In genomic region chr19:15396436-15396835, GRCh38 we compare ENCODE assay signal across 27 cellular contexts. TPM values are rescaled to one million over a fixed set of nuclear protein-coding genes. Genes with fewer than 3 reads are reported as not detected.
DNase-seq lines count a peak whose midpoint lies in the region; ATAC-seq and TF ChIP-seq lines count a peak whose summit lies in the region.
"Had no signal": no experiment of that assay in that cellular context is flagged by ENCODE, and none has a peak within 500 bp of the region (broad histone marks: within the 10 kb centered on the region; RNA-seq: fewer than 3 reads in every experiment).

No MANE protein-coding gene starts in this region.

- BruUV-seq in A673 (replicated peaks; lab: Mats Ljungman, UMichigan) = no TSS peak

- peak overlapping the region; percentile 52 for H3K27ac Mint-ChIP-seq in activated T-helper 17 cell treated with anti-CD3 and anti-CD28 coated beads, Interleukin-2, amount 50 U/mL, for 72 hours
- peak overlapping the region; percentile 57 for H3K27ac Mint-ChIP-seq in stimulated activated memory B cell treated with anti-CD40 and anti-IgM and Interleukin-4, amounts not matched to agents 10 μg/mL and 1 μg/mL and 100 μg/mL, for 72 hours
- H3K27ac Mint-ChIP-seq: activated naive CD4-positive, alpha-beta T cell treated with anti-CD3 and anti-CD28 coated beads, Interleukin-2, amount 10 ng/mL, durations not matched to agents 7 days and 5 days; T-helper 17 cell had no signal

- peaks cover 83% of the 10 kb centered on the region for H3K36me3 ChIP-seq in A673 (ENCODE audit: insufficient read depth, low read length, poor library complexity, severe bottlenecking)
- H3K36me3 ChIP-seq: ovary had no signal

- POLR2A ChIA-PET in A673 (lab: Charles Lee; ENCODE audit: low non-redundant PET) = no interaction called here

- H3K27me3 Mint-ChIP-seq in activated T-helper 17 cell treated with anti-CD3 and anti-CD28 coated beads, Interleukin-2, amount 50 U/mL, for 72 hours = no peaks in the 10 kb centered on the region
- H3K27me3 Mint-ChIP-seq in stimulated activated memory B cell treated with anti-CD40 and anti-IgM and Interleukin-4, amounts not matched to agents 10 μg/mL and 1 μg/mL and 100 μg/mL, for 72 hours = no peaks in the 10 kb centered on the region
- H3K27me3 Mint-ChIP-seq: activated naive CD4-positive, alpha-beta T cell treated with anti-CD3 and anti-CD28 coated beads, Interleukin-2, amount 10 ng/mL, durations not matched to agents 7 days and 5 days; naive thymus-derived CD4-positive, alpha-beta T cell; T-helper 17 cell had no signal

- DNase-seq in Right ventricle myocardium superior (peak; percentile 20), left ventricle myocardium superior (no peak), iPS-NIHi7 (ENCODE audit: extremely low spot score) (peak; percentile 5), hypothalamus (lab: John Stamatoyannopoulos, UW) (no peak), A673 (ENCODE audit: low spot score) (no peak)
- DNase-seq: activated CD8-positive, alpha-beta memory T cell treated with anti-CD3 and anti-CD28 coated beads for 24 hours; activated naive CD4-positive, alpha-beta T cell treated with anti-CD3 and anti-CD28 coated beads, Interleukin-2, amount 10 ng/mL, durations not matched to agents 7 days and 5 days; C1 segment of cervical spinal cord; Calu3; central memory CD4-positive, alpha-beta T cell; DMS79 treated with DMSO at 0.1 percent for 48 hours; islet precursor cell; KBM-7; MG63; midbrain; naive thymus-derived CD4-positive, alpha-beta T cell; NCI-H2081 treated with DMSO at 0.1 percent for 48 hours; ovary; RPMI8226; stimulated activated CD4-positive, alpha-beta T cell treated with anti-CD3 and anti-CD28 coated beads, Interleukin-2, amount 100 ng/mL, for 48 hours; T-helper 17 cell had no signal

- H3K4me3 Mint-ChIP-seq in activated T-helper 17 cell treated with anti-CD3 and anti-CD28 coated beads, Interleukin-2, amount 50 U/mL, for 72 hours = no peak overlapping the region
- H3K4me3 Mint-ChIP-seq in stimulated activated memory B cell treated with anti-CD40 and anti-IgM and Interleukin-4, amounts not matched to agents 10 μg/mL and 1 μg/mL and 100 μg/mL, for 72 hours = no peak overlapping the region
- H3K4me3 Mint-ChIP-seq: activated naive CD4-positive, alpha-beta T cell treated with anti-CD3 and anti-CD28 coated beads, Interleukin-2, amount 10 ng/mL, durations not matched to agents 7 days and 5 days; naive thymus-derived CD4-positive, alpha-beta T cell had no signal

- H3K4me1 ChIP-seq in A673 (ENCODE audit: insufficient read depth, low read length, poor library complexity, severe bottlenecking) = no peaks in the 10 kb centered on the region

- CTCF ChIA-PET in A673 (lab: Charles Lee) = no interaction called here

- H3K9me3 Mint-ChIP-seq in activated T-helper 17 cell treated with anti-CD3 and anti-CD28 coated beads, Interleukin-2, amount 50 U/mL, for 72 hours = no peaks in the 10 kb centered on the region
- no peaks in the 10 kb centered on the region for H3K9me3 Mint-ChIP-seq in stimulated activated memory B cell treated with anti-CD40 and anti-IgM and Interleukin-4, amounts not matched to agents 10 μg/mL and 1 μg/mL and 100 μg/mL, for 72 hours
- H3K9me3 Mint-ChIP-seq: activated naive CD4-positive, alpha-beta T cell treated with anti-CD3 and anti-CD28 coated beads, Interleukin-2, amount 10 ng/mL, durations not matched to agents 7 days and 5 days had no signal

- H3K4me1 Mint-ChIP-seq in activated T-helper 17 cell treated with anti-CD3 and anti-CD28 coated beads, Interleukin-2, amount 50 U/mL, for 72 hours = peaks cover 11% of the 10 kb centered on the region
- H3K4me1 Mint-ChIP-seq in stimulated activated memory B cell treated with anti-CD40 and anti-IgM and Interleukin-4, amounts not matched to agents 10 μg/mL and 1 μg/mL and 100 μg/mL, for 72 hours = peaks cover 12% of the 10 kb centered on the region
- H3K4me1 Mint-ChIP-seq: activated naive CD4-positive, alpha-beta T cell treated with anti-CD3 and anti-CD28 coated beads, Interleukin-2, amount 10 ng/mL, durations not matched to agents 7 days and 5 days had no signal

- no peak for TF ChIP-seq CTCF in A673 (conservative IDR thresholded peaks at IDR 0.05; ENCODE audit: low read depth, low read length)

- H3K4me3 ChIP-seq in A673 (ENCODE audit: low read depth, low read length, poor library complexity, severe bottlenecking) = no peak overlapping the region
- H3K4me3 ChIP-seq: MG63, ovary, right atrium auricular region had no signal

- no peaks in the 10 kb centered on the region for H3K9me3 ChIP-seq in A673 (ENCODE audit: low read depth, low read length, poor library complexity, severe bottlenecking)
- H3K9me3 ChIP-seq: MG63, ovary, right atrium auricular region, SK-N-SH had no signal

- H3K27ac ChIP-seq in A673 (ENCODE audit: low read depth, low read length, poor library complexity, severe bottlenecking) = no peak overlapping the region
- H3K27ac ChIP-seq: ovary, right atrium auricular region had no signal

- no peaks in the 10 kb centered on the region for H3K27me3 ChIP-seq in A673 (replicated peaks; ENCODE audit: insufficient read depth, low read depth, low read length, poor library complexity)
- H3K27me3 ChIP-seq: MG63, ovary, right atrium auricular region had no signal

- intact Hi-C loops in Right ventricle myocardium superior (cut with DNase I) (no loop called here), left ventricle myocardium superior (cut with micrococcal nuclease) (no loop called here), A673 (cut with micrococcal nuclease; ENCODE audit: unreplicated experiment) (no loop called here)

- peaks cover 81% of the 10 kb centered on the region for H3K36me3 Mint-ChIP-seq in activated T-helper 17 cell treated with anti-CD3 and anti-CD28 coated beads, Interleukin-2, amount 50 U/mL, for 72 hours (ENCODE audit: low read depth)
- H3K36me3 Mint-ChIP-seq in stimulated activated memory B cell treated with anti-CD40 and anti-IgM and Interleukin-4, amounts not matched to agents 10 μg/mL and 1 μg/mL and 100 μg/mL, for 72 hours = peaks cover 74% of the 10 kb centered on the region

- ATAC-seq in Right ventricle myocardium superior (ENCODE audit: poor library complexity) = no peak
- ATAC-seq in left ventricle myocardium superior = no peak
- ATAC-seq in activated T-helper 17 cell treated with anti-CD3 and anti-CD28 coated beads, Interleukin-2, amount 50 U/mL, for 72 hours (replicated peaks) = no peak
- no peak for ATAC-seq in stimulated activated memory B cell treated with anti-CD40 and anti-IgM and Interleukin-4, amounts not matched to agents 10 μg/mL and 1 μg/mL and 100 μg/mL, for 72 hours
- ATAC-seq in HG03571 (IDR thresholded peaks at IDR 0.05; ENCODE audit: unreplicated experiment) = no peak
- ATAC-seq: HCT116; naive thymus-derived CD4-positive, alpha-beta T cell; T-helper 17 cell had no signal

RNA-seq across cellular contexts. Expression of gene AKAP8, which starts 16.8 kb away (rescaled TPM):
- 20.6 TPM for total RNA-seq in Right ventricle myocardium superior
- 24.0 TPM for total RNA-seq in left ventricle myocardium superior
- total RNA-seq in activated T-helper 17 cell treated with anti-CD3 and anti-CD28 coated beads, Interleukin-2, amount 50 U/mL, for 72 hours = 10 to 100 TPM; 48.5 to 62.5 TPM
- 46.8 and 48.4 TPM in 2 replicates for total RNA-seq in A673 (2021)

RNA-seq across cellular contexts. Expression of gene AKAP8L, which starts 22.4 kb away (rescaled TPM):
- total RNA-seq in Right ventricle myocardium superior (74.5 TPM), left ventricle myocardium superior (82.5 TPM), A673 (2021) (132 and 147 TPM in 2 replicates)
- 10 to 100 TPM; 64.8 to 68.4 TPM for total RNA-seq in activated T-helper 17 cell treated with anti-CD3 and anti-CD28 coated beads, Interleukin-2, amount 50 U/mL, for 72 hours

RNA-seq across cellular contexts. Expression of gene WIZ, which starts 53.3 kb away (rescaled TPM):
- total RNA-seq in Right ventricle myocardium superior = 21.9 TPM
- total RNA-seq in left ventricle myocardium superior = 32.2 TPM
- total RNA-seq in activated T-helper 17 cell treated with anti-CD3 and anti-CD28 coated beads, Interleukin-2, amount 50 U/mL, for 72 hours = 10 to 100 TPM; 27.7 to 30.0 TPM
- total RNA-seq in A673 (2021) = 72.3 and 73.7 TPM in 2 replicates

Comparison
In these comparisons a context has a peak if more than half of its experiments do, and no peak if none do; other contexts are left out.
1. DNase-seq: peak in Right ventricle myocardium superior (single experiment) and iPS-NIHi7 (single experiment); none in left ventricle myocardium superior (single experiment), hypothalamus (0 of 51) and A673 (single experiment).